Comparison of ENCODE assay signal across 1 cellular context in the genomic region with DNA sequence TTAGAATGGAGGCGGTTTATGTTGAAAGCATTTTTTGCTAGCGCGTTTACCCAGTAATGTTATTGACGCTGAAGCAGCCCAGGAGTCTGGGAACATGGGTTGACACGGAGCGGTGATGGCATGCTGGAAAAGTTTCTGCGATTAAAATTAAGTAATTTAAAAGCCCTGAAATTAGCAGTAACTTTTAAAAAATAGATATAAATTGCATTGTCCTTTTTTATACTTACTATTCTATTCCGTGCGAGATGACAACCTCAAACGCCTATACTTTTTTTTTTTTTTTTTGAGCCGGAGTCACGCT.
TF ChIP-seq lines count a peak whose summit lies in the region.

No MANE protein-coding gene starts in this region.

TF ChIP-seq in IMR-90, 13 proteins besides CTCF, POLR2A, EP300 and RAD21:
- TF ChIP-seq SMC3 (IDR thresholded peaks at IDR 0.05; ENCODE audit: low read depth, low read length) (no peak), NFE2L2 (IDR thresholded peaks at IDR 0.05; ENCODE audit: low read depth, low read length) (no peak), RFX5 (IDR thresholded peaks at IDR 0.05; ENCODE audit: low read depth, low read length) (no peak), MAFK (IDR thresholded peaks at IDR 0.05; ENCODE audit: low read depth, low read length) (no peak), CEBPB (IDR thresholded peaks at IDR 0.05; ENCODE audit: low read depth, low read length) (no peak), MXI1 (IDR thresholded peaks at IDR 0.05; ENCODE audit: borderline replicate concordance, low read depth, low read length) (no peak), MAZ (IDR thresholded peaks at IDR 0.05; ENCODE audit: borderline replicate concordance, low read depth, low read length) (no peak), BHLHE40 (IDR thresholded peaks at IDR 0.05; ENCODE audit: low read depth, low read length) (no peak), RCOR1 (IDR thresholded peaks at IDR 0.05; ENCODE audit: insufficient replicate concordance, low read length) (no peak), FOS (IDR thresholded peaks at IDR 0.05; ENCODE audit: low read depth, low read length) (no peak), CHD1 (IDR thresholded peaks at IDR 0.05; ENCODE audit: low read depth, low read length) (no peak)
- TF ChIP-seq, protein P1, sequence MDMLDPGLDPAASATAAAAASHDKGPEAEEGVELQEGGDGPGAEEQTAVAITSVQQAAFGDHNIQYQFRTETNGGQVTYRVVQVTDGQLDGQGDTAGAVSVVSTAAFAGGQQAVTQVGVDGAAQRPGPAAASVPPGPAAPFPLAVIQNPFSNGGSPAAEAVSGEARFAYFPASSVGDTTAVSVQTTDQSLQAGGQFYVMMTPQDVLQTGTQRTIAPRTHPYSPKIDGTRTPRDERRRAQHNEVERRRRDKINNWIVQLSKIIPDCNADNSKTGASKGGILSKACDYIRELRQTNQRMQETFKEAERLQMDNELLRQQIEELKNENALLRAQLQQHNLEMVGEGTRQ (IDR thresholded peaks at IDR 0.05; ENCODE audit: low read depth, low read length), result no peak
- TF ChIP-seq, protein P2, sequence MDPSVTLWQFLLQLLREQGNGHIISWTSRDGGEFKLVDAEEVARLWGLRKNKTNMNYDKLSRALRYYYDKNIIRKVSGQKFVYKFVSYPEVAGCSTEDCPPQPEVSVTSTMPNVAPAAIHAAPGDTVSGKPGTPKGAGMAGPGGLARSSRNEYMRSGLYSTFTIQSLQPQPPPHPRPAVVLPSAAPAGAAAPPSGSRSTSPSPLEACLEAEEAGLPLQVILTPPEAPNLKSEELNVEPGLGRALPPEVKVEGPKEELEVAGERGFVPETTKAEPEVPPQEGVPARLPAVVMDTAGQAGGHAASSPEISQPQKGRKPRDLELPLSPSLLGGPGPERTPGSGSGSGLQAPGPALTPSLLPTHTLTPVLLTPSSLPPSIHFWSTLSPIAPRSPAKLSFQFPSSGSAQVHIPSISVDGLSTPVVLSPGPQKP (IDR thresholded peaks at IDR 0.05; ENCODE audit: borderline replicate concordance, low read depth, low read length), result no peak
